ENCODE assay signal across 8 cellular contexts in the genomic region with DNA sequence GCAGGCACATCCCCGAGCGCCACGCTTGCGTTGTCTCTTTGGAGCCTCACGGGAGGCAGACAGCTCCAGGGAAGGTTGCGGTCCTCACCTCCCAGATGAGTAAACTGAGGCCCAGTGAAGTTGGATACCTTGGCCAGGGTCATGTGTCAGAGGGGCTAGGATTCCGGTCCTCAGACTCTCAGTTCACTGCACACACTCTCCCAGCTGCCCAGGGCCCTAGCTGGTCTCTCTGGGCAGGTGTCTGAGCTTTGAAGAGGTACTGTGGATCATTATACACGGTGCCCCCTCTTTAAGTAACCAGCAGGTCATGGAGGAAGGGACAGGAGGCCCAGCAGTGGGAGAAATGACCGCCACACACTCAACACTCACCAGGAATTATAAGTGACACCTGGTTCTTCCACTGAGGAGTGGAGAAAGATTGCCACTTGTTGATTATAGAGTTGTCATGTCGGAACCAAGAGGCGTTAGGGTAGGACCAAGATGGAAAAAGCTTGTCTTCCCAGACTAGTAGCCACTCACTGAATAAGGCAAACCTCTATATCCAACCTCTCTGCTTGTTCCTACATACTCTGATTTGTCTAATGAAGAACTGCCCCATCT. TPM values are rescaled to one million over a fixed set of nuclear protein-coding genes. Genes with fewer than 3 reads are reported as not detected.
A peak's percentile ranks its signal among the peaks of the same experiment; 100 is the strongest.
DNase-seq lines count a peak whose midpoint lies in the region; ATAC-seq, FAIRE-seq and TF ChIP-seq lines count a peak whose summit lies in the region.

No MANE protein-coding gene starts in this region.

- CTCF ChIA-PET in K562 (lab: Yijun Ruan, JAX; ENCODE audit: low intra/inter-chr PET ratio): no interaction called here

- H3K36me3 ChIP-seq in BLaER1 treated with 17β-estradiol and CSF1 and Interleukin-3, amounts not matched to agents 10 nM and 100 nM: peaks cover 37 to 62% (median 48%) of the 10 kb centered on the region in 11 experiments
- H3K36me3 ChIP-seq in K562 (ENCODE audit: control insufficient read depth, insufficient read depth, low read length): peaks cover 67% of the 10 kb centered on the region
- peaks cover 36 to 64% of the 10 kb centered on the region in 2 experiments for H3K36me3 ChIP-seq in mesenchymal stem cell (ENCODE audit: control insufficient read depth in 1 of 2, insufficient read depth in 2 of 2, low read depth in 1 of 2, low read length in 2 of 2)

- peak overlapping the region in 1 of 2 experiments; percentile 68 for H2BK12ac ChIP-seq in mesenchymal stem cell (ENCODE audit: low read length in 2 of 2)

- peak; percentile 8 for ATAC-seq in HG03354 (IDR thresholded peaks at IDR 0.05; ENCODE audit: poor library complexity, severe bottlenecking, unreplicated experiment)
- peak; percentile 8 for ATAC-seq in K562

- peak overlapping the region; percentile 84 to 96 (median 94) for H3K4me3 ChIP-seq in BLaER1 treated with 17β-estradiol and CSF1 and Interleukin-3, amounts not matched to agents 10 nM and 100 nM
- H3K4me3 ChIP-seq in K562 (peak overlapping the region; percentile 97), mesenchymal stem cell (ENCODE audit: insufficient read depth in 1 of 2, low read depth in 1 of 2, low read length in 2 of 2) (peak overlapping the region; percentile 89 to 97)

- TF ChIP-seq RAD21 in K562 (CRISPR knock-in tag; conservative IDR thresholded peaks at IDR 0.05 in 1 of 2, IDR thresholded peaks at IDR 0.05 in 1 of 2): no peak; a peak in 1 of 4 replicates

- H2BK120ac ChIP-seq in mesenchymal stem cell (ENCODE audit: low read depth, low read length): peak overlapping the region; percentile 73

- TF ChIP-seq POLR2A in K562 (conservative IDR thresholded peaks at IDR 0.05): no peak

- peak overlapping the region; percentile 45 for H2BK5ac ChIP-seq in mesenchymal stem cell (ENCODE audit: low read depth, low read length, poor library complexity, severe bottlenecking)

- peaks cover 6% of the 10 kb centered on the region for H3K9me1 ChIP-seq in K562 (ENCODE audit: control insufficient read depth, insufficient read depth, low read length)

- DNase-seq in K562 (ENCODE audit: extremely low read depth in 1 of 4, low spot score in 3 of 4): no peak
- DNase-seq in mesenchymal stem cell: no peak
- no peak for DNase-seq in islet precursor cell
- no peak for DNase-seq in posterior cingulate gyrus
- DNase-seq in hepatic stellate cell (ENCODE audit: low spot score): no peak
- no peak for DNase-seq in NCI-H1092 (lab: John Stamatoyannopoulos, UW)

- H3K79me2 ChIP-seq in K562 (ENCODE audit: control insufficient read depth, insufficient read depth, low read length): peaks cover 47% of the 10 kb centered on the region

- peak overlapping the region; percentile 91 to 99 (median 97) for H3K4me2 ChIP-seq in BLaER1 treated with 17β-estradiol and CSF1 and Interleukin-3, amounts not matched to agents 10 nM and 100 nM
- H3K4me2 ChIP-seq in K562 (ENCODE audit: insufficient read depth, low read length) (peak overlapping the region; percentile 89), mesenchymal stem cell (ENCODE audit: low read length, poor library complexity, severe bottlenecking) (peak overlapping the region; percentile 75)

- intact Hi-C loops in K562 (cut with micrococcal nuclease) (loop anchor here (2.0 kb wide), 1 partner anchor 17 kb away; the partner anchor contains the start of gene AGBL5), posterior cingulate gyrus (cut with DNase I) (loop anchor here (2.0 kb wide), 1 partner anchor 17 kb away; the partner anchor contains the start of gene AGBL5)

- no peak for TF ChIP-seq EP300 in K562 (IDR thresholded peaks at IDR 0.05; ENCODE audit: low read length)

- H3K27me3 ChIP-seq in BLaER1 treated with 17β-estradiol and CSF1 and Interleukin-3, amounts not matched to agents 10 nM and 100 nM: no peaks in the 10 kb centered on the region
- H3K27me3 ChIP-seq in K562 (ENCODE audit: control insufficient read depth in 2 of 2, insufficient read depth in 2 of 2, low read length in 2 of 2) (no peaks in the 10 kb centered on the region), mesenchymal stem cell (ENCODE audit: control insufficient read depth in 1 of 2, insufficient read depth in 1 of 2, low read length in 2 of 2) (no peaks in the 10 kb centered on the region)

- peak overlapping the region; percentile 93 for H4K91ac ChIP-seq in mesenchymal stem cell (ENCODE audit: low read length)

- no peak for FAIRE-seq in K562 (lab: Jason Lieb, UNC)

- in situ Hi-C loops in K562 (cut with MboI): no loop called here

- H3K79me1 ChIP-seq in mesenchymal stem cell (replicated peaks; ENCODE audit: low read length, poor library complexity, severe bottlenecking): peaks cover 44% of the 10 kb centered on the region

- peaks cover 0 to 70% (median 20%) of the 10 kb centered on the region in 11 experiments; a peak in 13 of 22 replicates for H4K20me1 ChIP-seq in BLaER1 treated with 17β-estradiol and CSF1 and Interleukin-3, amounts not matched to agents 10 nM and 100 nM
- H4K20me1 ChIP-seq in K562 (replicated peaks; ENCODE audit: control insufficient read depth, insufficient read depth, low read length): no peaks in the 10 kb centered on the region

- TSS peak; percentile 75 for BruUV-seq in K562 (replicated peaks; lab: Mats Ljungman, UMichigan)

- peak overlapping the region; percentile 73 for H2AFZ ChIP-seq in K562 (ENCODE audit: low read depth, low read length)
- H2AFZ ChIP-seq in mesenchymal stem cell (ENCODE audit: low read depth, low read length): no peak overlapping the region

- peak overlapping the region; percentile 9 for H2AK5ac ChIP-seq in mesenchymal stem cell (ENCODE audit: low read length, severe bottlenecking)

- peak overlapping the region; percentile 91 to 99 for H3K4ac ChIP-seq in mesenchymal stem cell (ENCODE audit: low read depth in 1 of 2, low read length in 2 of 2)

- peak overlapping the region; percentile 79 to 90 (median 84) for H3K27ac ChIP-seq in BLaER1 treated with 17β-estradiol and CSF1 and Interleukin-3, amounts not matched to agents 10 nM and 100 nM
- H3K27ac ChIP-seq in K562 (ENCODE audit: extremely low read depth, low read depth, low read length) (peak overlapping the region; percentile 89), mesenchymal stem cell (ENCODE audit: low read length, poor library complexity, severe bottlenecking) (no peak overlapping the region)

- no peaks in the 10 kb centered on the region for H3K9me3 ChIP-seq in BLaER1 treated with 17β-estradiol and CSF1 and Interleukin-3, amounts not matched to agents 10 nM and 100 nM (replicated peaks in 1 of 11)
- no peaks in the 10 kb centered on the region for H3K9me3 ChIP-seq in K562 (replicated peaks; ENCODE audit: control insufficient read depth, insufficient read depth, low read depth, low read length)
- H3K9me3 ChIP-seq in mesenchymal stem cell (ENCODE audit: control insufficient read depth, low read length): no peaks in the 10 kb centered on the region

- peak overlapping the region; percentile 88 to 98 for H3K18ac ChIP-seq in mesenchymal stem cell (ENCODE audit: low read depth in 1 of 2, low read length in 2 of 2)

- 1% methylated on average over 11 of the region's 11 CpGs for WGBS in K562 (ENCODE audit: insufficient coverage, low coverage, missing lambda C conversion rate)
- 25% methylated on average over 7 of the region's 11 CpGs for WGBS in mesenchymal stem cell

- H3K4me1 ChIP-seq in BLaER1 treated with 17β-estradiol and CSF1 and Interleukin-3, amounts not matched to agents 10 nM and 100 nM: peaks cover 28 to 46% (median 39%) of the 10 kb centered on the region in 10 experiments
- H3K4me1 ChIP-seq in K562 (replicated peaks in 1 of 2; ENCODE audit: control insufficient read depth in 2 of 2, insufficient read depth in 2 of 2, low read length in 2 of 2) (peaks cover 11 to 19% of the 10 kb centered on the region in 2 experiments; a peak in 4 of 5 replicates), mesenchymal stem cell (ENCODE audit: control insufficient read depth, insufficient read depth, low read depth, low read length) (peaks cover 16% of the 10 kb centered on the region)

- H3K23ac ChIP-seq in mesenchymal stem cell (ENCODE audit: low read length in 2 of 2): peak overlapping the region in 1 of 2 experiments; percentile 53

- peak overlapping the region; percentile 82 to 96 (median 91) for H3K9ac ChIP-seq in BLaER1 treated with 17β-estradiol and CSF1 and Interleukin-3, amounts not matched to agents 10 nM and 100 nM
- peak overlapping the region; percentile 99 to 100 for H3K9ac ChIP-seq in K562 (ENCODE audit: insufficient read depth in 1 of 2, low read depth in 2 of 2, low read length in 2 of 2)
- H3K9ac ChIP-seq in mesenchymal stem cell (ENCODE audit: low read length): peak overlapping the region; percentile 98

- peak overlapping the region in 1 of 2 experiments; percentile 99 for H3K14ac ChIP-seq in mesenchymal stem cell (ENCODE audit: low read length in 2 of 2)

- peak overlapping the region; percentile 56 for H2BK15ac ChIP-seq in mesenchymal stem cell (ENCODE audit: low read depth, poor library complexity, severe bottlenecking)

- peak overlapping the region; percentile 91 for H4K8ac ChIP-seq in mesenchymal stem cell (ENCODE audit: low read length)

- TF ChIP-seq CTCF in K562 (IDR thresholded peaks at IDR 0.05 in 2 of 3, conservative IDR thresholded peaks at IDR 0.05 in 1 of 3; ENCODE audit: insufficient read depth in 2 of 3, low read depth in 1 of 3, low read length in 3 of 3): no peak

- POLR2A ChIA-PET in K562 (lab: Yijun Ruan, JAX): interaction anchor here (0.6 to 5.3 kb wide), 11 partner anchors 10 to 680 kb away, joined by 3 to 54 read pairs (median 3); partner anchors contain the start of gene AGBL5

RNA-seq across cellular contexts. Expression of gene TMEM214, which starts 0.6 kb away (rescaled TPM):
- 364 and 807 TPM in 2 replicates for total RNA-seq in K562 (2011; cell fraction: chromatin; rRNA removed; ENCODE audit: low replicate concordance)
- total RNA-seq in K562 (2011; cell fraction: nucleolus; rRNA removed): 428 and 514 TPM in 2 replicates
- total RNA-seq in K562 (2011; cell fraction: nucleoplasm; rRNA removed): 376 and 406 TPM in 2 replicates
- 18.9 and 23.7 TPM in 2 replicates for total RNA-seq in K562 (2014; rRNA removed)
- 31.0 and 34.3 TPM in 2 replicates for total RNA-seq in K562 (2014; rRNA removed; fragmentation: Illumina TruSeq; extraction: Trizol)
- 44.0 and 44.1 TPM in 2 replicates for total RNA-seq in K562 (2015; rRNA removed; fragmentation: Illumina TruSeq; extraction: Trizol)
- 78.5 and 79.6 TPM in 2 replicates for total RNA-seq in K562 (2021)
- 52.9 and 143 TPM in 2 replicates for polyA plus RNA-seq in K562 (2011; rRNA removed)
- 146 and 165 TPM in 2 replicates for polyA plus RNA-seq in K562 (2011; cell fraction: cytosol; rRNA removed)
- 466 and 543 TPM in 2 replicates for polyA plus RNA-seq in K562 (2011; cell fraction: nucleus; rRNA removed)
- polyA plus RNA-seq in K562 (2012): 57.3 and 151 TPM in 2 replicates
- 76.9 and 81.4 TPM in 2 replicates for polyA plus RNA-seq in K562 (2014; fragmentation: Illumina TruSeq; extraction: Trizol)
- 10 to 100 TPM; 11.4 to 14.8 TPM for polyA plus RNA-seq in K562 (2014; fragmentation: Nextera tagmentation; extraction: Ambion mirVana)
- polyA plus RNA-seq in K562 (2014; rRNA removed): 55.0 and 58.0 TPM in 2 replicates
- 123 TPM in 2 replicates for polyA minus RNA-seq in K562 (2011; rRNA and poly(A)+ RNA removed)
- polyA minus RNA-seq in K562 (2011; cell fraction: cytosol; rRNA and poly(A)+ RNA removed): 96.4 and 118 TPM in 2 replicates
- 142 and 264 TPM in 2 replicates for polyA minus RNA-seq in K562 (2011; cell fraction: nucleus; rRNA and poly(A)+ RNA removed)
- 110 TPM for polyA plus RNA-seq in mesenchymal stem cell (2013, experiment 1 of 2)
- 107 TPM for polyA plus RNA-seq in mesenchymal stem cell (2013, experiment 2 of 2)

RNA-seq across cellular contexts. Expression of gene AGBL5, which starts 18.1 kb away (rescaled TPM):
- total RNA-seq in K562 (2011; cell fraction: chromatin; rRNA removed; ENCODE audit: low replicate concordance): 40.2 and 80.6 TPM in 2 replicates
- total RNA-seq in K562 (2011; cell fraction: nucleolus; rRNA removed): 34.5 and 47.0 TPM in 2 replicates
- 34.2 and 36.7 TPM in 2 replicates for total RNA-seq in K562 (2011; cell fraction: nucleoplasm; rRNA removed)
- total RNA-seq in K562 (2014; rRNA removed): 26.2 and 30.3 TPM in 2 replicates
- 25.8 and 26.4 TPM in 2 replicates for total RNA-seq in K562 (2014; rRNA removed; fragmentation: Illumina TruSeq; extraction: Trizol)
- total RNA-seq in K562 (2015; rRNA removed; fragmentation: Illumina TruSeq; extraction: Trizol): 28.7 and 29.1 TPM in 2 replicates
- 37.6 and 40.3 TPM in 2 replicates for total RNA-seq in K562 (2021)
- 48.3 and 52.7 TPM in 2 replicates for polyA plus RNA-seq in K562 (2011; rRNA removed)
- polyA plus RNA-seq in K562 (2011; cell fraction: cytosol; rRNA removed): 61.4 and 68.7 TPM in 2 replicates
- 59.7 and 61.5 TPM in 2 replicates for polyA plus RNA-seq in K562 (2011; cell fraction: nucleus; rRNA removed)
- polyA plus RNA-seq in K562 (2012): 33.2 and 62.0 TPM in 2 replicates
- 49.5 and 52.3 TPM in 2 replicates for polyA plus RNA-seq in K562 (2014; fragmentation: Illumina TruSeq; extraction: Trizol)
- 1 to 10 TPM; 3.3 to 6.3 TPM for polyA plus RNA-seq in K562 (2014; fragmentation: Nextera tagmentation; extraction: Ambion mirVana)
- 24.9 and 33.8 TPM in 2 replicates for polyA plus RNA-seq in K562 (2014; rRNA removed)
- polyA minus RNA-seq in K562 (2011; rRNA and poly(A)+ RNA removed): 42.1 and 50.9 TPM in 2 replicates
- 22.4 and 26.2 TPM in 2 replicates for polyA minus RNA-seq in K562 (2011; cell fraction: cytosol; rRNA and poly(A)+ RNA removed)
- 20.7 and 27.2 TPM in 2 replicates for polyA minus RNA-seq in K562 (2011; cell fraction: nucleus; rRNA and poly(A)+ RNA removed)
- 18.2 TPM for polyA plus RNA-seq in mesenchymal stem cell (2013, experiment 1 of 2)
- 17.4 TPM for polyA plus RNA-seq in mesenchymal stem cell (2013, experiment 2 of 2)

RNA-seq across cellular contexts. Expression of gene OST4, which starts 38.1 kb away (rescaled TPM):
- total RNA-seq in K562 (2011; cell fraction: chromatin; rRNA removed; ENCODE audit: low replicate concordance): 32.9 and 75.2 TPM in 2 replicates
- total RNA-seq in K562 (2011; cell fraction: nucleolus; rRNA removed): 76.6 and 92.2 TPM in 2 replicates
- total RNA-seq in K562 (2011; cell fraction: nucleoplasm; rRNA removed): 88.9 and 136 TPM in 2 replicates
- total RNA-seq in K562 (2014; rRNA removed) (186 and 199 TPM in 2 replicates), K562 (2014; rRNA removed; fragmentation: Illumina TruSeq; extraction: Trizol) (263 and 292 TPM in 2 replicates), K562 (2015; rRNA removed; fragmentation: Illumina TruSeq; extraction: Trizol) (335 and 366 TPM in 2 replicates), K562 (2021) (239 and 266 TPM in 2 replicates)
- polyA plus RNA-seq in K562 (2011; rRNA removed) (328 and 435 TPM in 2 replicates), K562 (2014; fragmentation: Illumina TruSeq; extraction: Trizol) (503 and 545 TPM in 2 replicates), K562 (2014; fragmentation: Nextera tagmentation; extraction: Ambion mirVana) (1,000 to 10,000 TPM; 1,144 to 1,155 TPM), K562 (2014; rRNA removed) (355 and 369 TPM in 2 replicates)
- 794 and 995 TPM in 2 replicates for polyA plus RNA-seq in K562 (2011; cell fraction: cytosol; rRNA removed)
- polyA plus RNA-seq in K562 (2011; cell fraction: nucleus; rRNA removed): 204 and 270 TPM in 2 replicates
- polyA plus RNA-seq in K562 (2012): 363 and 494 TPM in 2 replicates
- 170 and 193 TPM in 2 replicates for polyA minus RNA-seq in K562 (2011; rRNA and poly(A)+ RNA removed)
- polyA minus RNA-seq in K562 (2011; cell fraction: cytosol; rRNA and poly(A)+ RNA removed): 371 and 384 TPM in 2 replicates
- 63.4 and 99.5 TPM in 2 replicates for polyA minus RNA-seq in K562 (2011; cell fraction: nucleus; rRNA and poly(A)+ RNA removed)
- 1,831 TPM for polyA plus RNA-seq in mesenchymal stem cell (2013, experiment 1 of 2)
- 1,802 TPM for polyA plus RNA-seq in mesenchymal stem cell (2013, experiment 2 of 2)

RNA-seq across cellular contexts. Expression of gene EMILIN1, which starts 45.1 kb away (rescaled TPM):
- total RNA-seq in K562 (2011; cell fraction: chromatin; rRNA removed; ENCODE audit: low replicate concordance): 0.26 and 1.00 TPM in 2 replicates
- total RNA-seq in K562 (2011; cell fraction: nucleolus; rRNA removed): 1.6 and 2.0 TPM in 2 replicates
- 0.51 and 0.61 TPM in 2 replicates for total RNA-seq in K562 (2011; cell fraction: nucleoplasm; rRNA removed)
- total RNA-seq in K562 (2014; rRNA removed) (2.2 and 2.7 TPM in 2 replicates), K562 (2014; rRNA removed; fragmentation: Illumina TruSeq; extraction: Trizol) (0.04 TPM in 1 of 2 replicates, not detected in the other), K562 (2015; rRNA removed; fragmentation: Illumina TruSeq; extraction: Trizol) (0.54 and 0.75 TPM in 2 replicates), K562 (2021) (1.0 and 1.5 TPM in 2 replicates)
- polyA plus RNA-seq in K562 (2011; rRNA removed) (0.24 and 0.43 TPM in 2 replicates), K562 (2014; fragmentation: Illumina TruSeq; extraction: Trizol) (0.06 and 0.37 TPM in 2 replicates), K562 (2014; fragmentation: Nextera tagmentation; extraction: Ambion mirVana) (not detected), K562 (2014; rRNA removed) (0.94 and 1.1 TPM in 2 replicates)
- polyA plus RNA-seq in K562 (2011; cell fraction: cytosol; rRNA removed): 0.63 and 1.3 TPM in 2 replicates
- 1.1 and 2.4 TPM in 2 replicates for polyA plus RNA-seq in K562 (2011; cell fraction: nucleus; rRNA removed)
- polyA plus RNA-seq in K562 (2012): 1.1 and 1.7 TPM in 2 replicates
- 0.12 and 0.25 TPM in 2 replicates for polyA minus RNA-seq in K562 (2011; rRNA and poly(A)+ RNA removed)
- polyA minus RNA-seq in K562 (2011; cell fraction: cytosol; rRNA and poly(A)+ RNA removed): 0.46 and 0.67 TPM in 2 replicates
- polyA minus RNA-seq in K562 (2011; cell fraction: nucleus; rRNA and poly(A)+ RNA removed): 0.78 and 0.94 TPM in 2 replicates
- polyA plus RNA-seq in mesenchymal stem cell (2013, experiment 1 of 2): 122 TPM
- 129 TPM for polyA plus RNA-seq in mesenchymal stem cell (2013, experiment 2 of 2)

RNA-seq across cellular contexts. Expression of gene KHK, which starts 53.2 kb away (rescaled TPM):
- 2.0 and 6.1 TPM in 2 replicates for total RNA-seq in K562 (2011; cell fraction: chromatin; rRNA removed; ENCODE audit: low replicate concordance)
- 5.5 and 8.5 TPM in 2 replicates for total RNA-seq in K562 (2011; cell fraction: nucleolus; rRNA removed)
- total RNA-seq in K562 (2011; cell fraction: nucleoplasm; rRNA removed): 5.1 and 5.5 TPM in 2 replicates
- total RNA-seq in K562 (2014; rRNA removed) (5.8 and 9.8 TPM in 2 replicates), K562 (2014; rRNA removed; fragmentation: Illumina TruSeq; extraction: Trizol) (2.4 and 3.6 TPM in 2 replicates), K562 (2015; rRNA removed; fragmentation: Illumina TruSeq; extraction: Trizol) (8.8 and 9.2 TPM in 2 replicates), K562 (2021) (10.7 and 13.2 TPM in 2 replicates)
- polyA plus RNA-seq in K562 (2011; rRNA removed) (3.4 and 3.7 TPM in 2 replicates), K562 (2014; fragmentation: Illumina TruSeq; extraction: Trizol) (6.2 TPM in 2 replicates), K562 (2014; fragmentation: Nextera tagmentation; extraction: Ambion mirVana) (1 to 10 TPM; 1.5 to 2.7 TPM), K562 (2014; rRNA removed) (4.8 and 5.2 TPM in 2 replicates)
- 4.3 and 6.2 TPM in 2 replicates for polyA plus RNA-seq in K562 (2011; cell fraction: cytosol; rRNA removed)
- 9.1 and 9.7 TPM in 2 replicates for polyA plus RNA-seq in K562 (2011; cell fraction: nucleus; rRNA removed)
- 15.4 and 17.5 TPM in 2 replicates for polyA plus RNA-seq in K562 (2012)
- 2.0 and 2.2 TPM in 2 replicates for polyA minus RNA-seq in K562 (2011; rRNA and poly(A)+ RNA removed)
- 5.2 and 6.2 TPM in 2 replicates for polyA minus RNA-seq in K562 (2011; cell fraction: cytosol; rRNA and poly(A)+ RNA removed)
- 3.3 and 3.4 TPM in 2 replicates for polyA minus RNA-seq in K562 (2011; cell fraction: nucleus; rRNA and poly(A)+ RNA removed)
- polyA plus RNA-seq in mesenchymal stem cell (2013, experiment 1 of 2): 0.29 TPM
- 0.38 TPM for polyA plus RNA-seq in mesenchymal stem cell (2013, experiment 2 of 2)
